In genomic region chr11:114072978-114073377, GRCh38 we compare ENCODE assay signal across 1 cellular context.
TF ChIP-seq lines count a peak whose summit lies in the region.

No MANE protein-coding gene starts in this region.

TF ChIP-seq in SK-N-SH, 30 proteins besides CTCF, POLR2A, EP300 and RAD21 (continued from another document):
- no peak for TF ChIP-seq REST (IDR thresholded peaks at IDR 0.05; ENCODE audit: low read depth, low read length)
- TF ChIP-seq POLR2AphosphoS5 (IDR thresholded peaks at IDR 0.05; ENCODE audit: low read depth, low read length): no peak
- TF ChIP-seq RCOR1 (IDR thresholded peaks at IDR 0.05; ENCODE audit: low read length): no peak
TF ChIP-seq in SK-N-SH: peak in this region for 0.
